Comparison of ENCODE assay signal across 8 cellular contexts in the genomic region with DNA sequence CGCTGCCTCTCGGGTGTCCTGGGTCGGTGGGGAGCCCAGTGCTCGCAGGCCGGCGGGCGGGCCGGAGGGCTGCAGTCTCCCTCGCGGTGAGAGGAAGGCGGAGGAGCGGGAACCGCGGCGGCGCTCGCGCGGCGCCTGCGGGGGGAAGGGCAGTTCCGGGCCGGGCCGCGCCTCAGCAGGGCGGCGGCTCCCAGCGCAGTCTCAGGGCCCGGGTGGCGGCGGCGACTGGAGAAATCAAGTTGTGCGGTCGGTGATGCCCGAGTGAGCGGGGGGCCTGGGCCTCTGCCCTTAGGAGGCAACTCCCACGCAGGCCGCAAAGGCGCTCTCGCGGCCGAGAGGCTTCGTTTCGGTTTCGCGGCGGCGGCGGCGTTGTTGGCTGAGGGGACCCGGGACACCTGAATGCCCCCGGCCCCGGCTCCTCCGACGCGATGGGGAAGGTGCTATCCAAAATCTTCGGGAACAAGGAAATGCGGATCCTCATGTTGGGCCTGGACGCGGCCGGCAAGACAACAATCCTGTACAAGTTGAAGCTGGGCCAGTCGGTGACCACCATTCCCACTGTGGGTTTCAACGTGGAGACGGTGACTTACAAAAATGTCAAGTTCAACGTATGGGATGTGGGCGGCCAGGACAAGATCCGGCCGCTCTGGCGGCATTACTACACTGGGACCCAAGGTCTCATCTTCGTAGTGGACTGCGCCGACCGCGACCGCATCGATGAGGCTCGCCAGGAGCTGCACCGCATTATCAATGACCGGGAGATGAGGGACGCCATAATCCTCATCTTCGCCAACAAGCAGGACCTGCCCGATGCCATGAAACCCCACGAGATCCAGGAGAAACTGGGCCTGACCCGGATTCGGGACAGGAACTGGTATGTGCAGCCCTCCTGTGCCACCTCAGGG. TPM values are rescaled to one million over a fixed set of nuclear protein-coding genes. Genes with fewer than 3 reads are reported as not detected.
A peak's percentile ranks its signal among the peaks of the same experiment; 100 is the strongest.
DNase-seq lines count a peak whose midpoint lies in the region; ATAC-seq and TF ChIP-seq lines count a peak whose summit lies in the region.

No MANE protein-coding gene starts in this region.

- peaks cover 48% of the 10 kb centered on the region for H4K20me1 ChIP-seq in OCI-LY3 (ENCODE audit: insufficient read depth, low read length)

- H3K4me3 ChIP-seq in OCI-LY3 (ENCODE audit: low read length) (peak overlapping the region; percentile 98), gastroesophageal sphincter (peak overlapping the region; percentile 97 to 99), ovary (peak overlapping the region; percentile 100)

- ATAC-seq in HG02943 (IDR thresholded peaks at IDR 0.05; ENCODE audit: low read depth, unreplicated experiment) (peak; percentile 33), gastroesophageal sphincter (peak; percentile 68)

- intact Hi-C loops in activated T-helper 2 cell treated with anti-CD3 and anti-CD28 coated beads, Interferon-gamma antibody, Interleukin-2, Interleukin-4, amounts not matched to agents 10 μg/mL and 5 μg/mL and 100 μg/mL, durations not matched to agents 14 hours and 24 hours and 36 hours (cut with micrococcal nuclease), result loop anchor here (1.0 to 2.0 kb wide), 7 partner anchors 25 to 627 kb away; no protein-coding TSS in a partner anchor
- intact Hi-C loops in ovary (cut with DNase I), result loop anchor here in 3 of 4 donors (2.0 to 10.0 kb wide), 3 partner anchors 109 to 211 kb away; no protein-coding TSS in a partner anchor

- no peak overlapping the region for H2AFZ ChIP-seq in OCI-LY3 (ENCODE audit: low read depth, low read length)

- H3K9me3 ChIP-seq in OCI-LY3 (ENCODE audit: insufficient read depth, low read length) (no peaks in the 10 kb centered on the region), gastroesophageal sphincter (no peaks in the 10 kb centered on the region), ovary (no peaks in the 10 kb centered on the region)

- H3K9me3 Mint-ChIP-seq in activated T-helper 2 cell treated with anti-CD3 and anti-CD28 coated beads, Interferon-gamma antibody, Interleukin-2, Interleukin-4, amounts not matched to agents 10 μg/mL and 5 μg/mL and 100 μg/mL, durations not matched to agents 14 hours and 24 hours and 36 hours, result no peaks in the 10 kb centered on the region
- no peaks in the 10 kb centered on the region for H3K9me3 Mint-ChIP-seq in type B pancreatic cell

- peaks cover 40% of the 10 kb centered on the region for H3K36me3 ChIP-seq in OCI-LY3 (replicated peaks; ENCODE audit: low read depth, low read length)
- no peaks in the 10 kb centered on the region for H3K36me3 ChIP-seq in gastroesophageal sphincter
- no peaks in the 10 kb centered on the region for H3K36me3 ChIP-seq in ovary

- peak overlapping the region; percentile 96 for H3K27ac ChIP-seq in OCI-LY3 (ENCODE audit: low read length)
- peak overlapping the region; percentile 99 to 100 (median 100) for H3K27ac ChIP-seq in gastroesophageal sphincter
- peak overlapping the region; percentile 97 to 99 for H3K27ac ChIP-seq in ovary

- DNase-seq in NCI-H82 (lab: John Stamatoyannopoulos, UW), result peak; percentile 58
- DNase-seq in NCI-H82 treated with DMSO at 0.1 percent for 48 hours (lab: John Stamatoyannopoulos, UW; ENCODE audit: unreplicated experiment), result no peak
- DNase-seq in activated T-helper 2 cell treated with anti-CD3 and anti-CD28 coated beads, Interferon-gamma antibody, Interleukin-2, Interleukin-4, amounts not matched to agents 10 μg/mL and 5 μg/mL and 100 μg/mL, durations not matched to agents 14 hours and 24 hours and 36 hours (ENCODE audit: low spot score), result peak; percentile 77
- DNase-seq in ovary, result peak in 4 of 5 donors; percentile 53 to 76 (median 66)
- DNase-seq in type B pancreatic cell (ENCODE audit: extremely low spot score, unreplicated experiment), result peak; percentile 77

- TF ChIP-seq EP300 in gastroesophageal sphincter (IDR thresholded peaks at IDR 0.05) (no peak), ovary (IDR thresholded peaks at IDR 0.05) (no peak)

- peaks cover 66% of the 10 kb centered on the region for H3K36me3 Mint-ChIP-seq in activated T-helper 2 cell treated with anti-CD3 and anti-CD28 coated beads, Interferon-gamma antibody, Interleukin-2, Interleukin-4, amounts not matched to agents 10 μg/mL and 5 μg/mL and 100 μg/mL, durations not matched to agents 14 hours and 24 hours and 36 hours (ENCODE audit: low read depth)
- H3K36me3 Mint-ChIP-seq in type B pancreatic cell, result peaks cover 42% of the 10 kb centered on the region

- WGBS in gastroesophageal sphincter (ENCODE audit: low coverage in 1 of 2), 2 donors, result 2% methylated on average over 12 of the region's 85 CpGs; no CpG with 5 or more reads in 1 of the 2 donors
- WGBS in ovary, 3 donors, result 0 to 1% (median 0%) methylated on average over 79 to 85 of the region's 85 CpGs

- TF ChIP-seq CTCF in OCI-LY3 (IDR thresholded peaks at IDR 0.05; ENCODE audit: low read depth, low read length), result no peak
- TF ChIP-seq CTCF in gastroesophageal sphincter (IDR thresholded peaks at IDR 0.05), result peak in 1 of 4 experiments; percentile 6
- TF ChIP-seq CTCF in ovary (IDR thresholded peaks at IDR 0.05), result no peak
- no peak for TF ChIP-seq CTCF in type B pancreatic cell (conservative IDR thresholded peaks at IDR 0.05)

- H3K79me2 ChIP-seq in OCI-LY3 (ENCODE audit: low read length), result peaks cover 66% of the 10 kb centered on the region

- no peaks in the 10 kb centered on the region for H3K27me3 Mint-ChIP-seq in activated T-helper 2 cell treated with anti-CD3 and anti-CD28 coated beads, Interferon-gamma antibody, Interleukin-2, Interleukin-4, amounts not matched to agents 10 μg/mL and 5 μg/mL and 100 μg/mL, durations not matched to agents 14 hours and 24 hours and 36 hours (ENCODE audit: low read depth)
- no peaks in the 10 kb centered on the region for H3K27me3 Mint-ChIP-seq in type B pancreatic cell

- peaks cover 32% of the 10 kb centered on the region for H3K4me1 ChIP-seq in OCI-LY3 (ENCODE audit: low read length)
- H3K4me1 ChIP-seq in gastroesophageal sphincter, result peaks cover 0 to 57% (median 30%) of the 10 kb centered on the region in 3 donors
- H3K4me1 ChIP-seq in ovary (ENCODE audit: insufficient read depth), result peaks cover 3% of the 10 kb centered on the region

- TF ChIP-seq POLR2A in gastroesophageal sphincter (IDR thresholded peaks at IDR 0.05) (no peak), ovary (IDR thresholded peaks at IDR 0.05) (no peak)

- H3K4me2 ChIP-seq in OCI-LY3 (ENCODE audit: low read length), result peak overlapping the region; percentile 90

- H3K4me1 Mint-ChIP-seq in activated T-helper 2 cell treated with anti-CD3 and anti-CD28 coated beads, Interferon-gamma antibody, Interleukin-2, Interleukin-4, amounts not matched to agents 10 μg/mL and 5 μg/mL and 100 μg/mL, durations not matched to agents 14 hours and 24 hours and 36 hours (ENCODE audit: low read depth), result peaks cover 33% of the 10 kb centered on the region
- H3K4me1 Mint-ChIP-seq in type B pancreatic cell (ENCODE audit: unreplicated experiment), result peaks cover 36% of the 10 kb centered on the region

- no peaks in the 10 kb centered on the region for H3K27me3 ChIP-seq in OCI-LY3 (ENCODE audit: low read depth, low read length)
- no peaks in the 10 kb centered on the region for H3K27me3 ChIP-seq in gastroesophageal sphincter
- no peaks in the 10 kb centered on the region for H3K27me3 ChIP-seq in ovary

- H3K9ac ChIP-seq in OCI-LY3 (ENCODE audit: low read length), result peak overlapping the region; percentile 100

- peak overlapping the region; percentile 99 for H3K27ac Mint-ChIP-seq in activated T-helper 2 cell treated with anti-CD3 and anti-CD28 coated beads, Interferon-gamma antibody, Interleukin-2, Interleukin-4, amounts not matched to agents 10 μg/mL and 5 μg/mL and 100 μg/mL, durations not matched to agents 14 hours and 24 hours and 36 hours
- peak overlapping the region; percentile 99 for H3K27ac Mint-ChIP-seq in type B pancreatic cell

- peak overlapping the region; percentile 99 for H3K4me3 Mint-ChIP-seq in activated T-helper 2 cell treated with anti-CD3 and anti-CD28 coated beads, Interferon-gamma antibody, Interleukin-2, Interleukin-4, amounts not matched to agents 10 μg/mL and 5 μg/mL and 100 μg/mL, durations not matched to agents 14 hours and 24 hours and 36 hours (ENCODE audit: low read depth)
- H3K4me3 Mint-ChIP-seq in type B pancreatic cell, result peak overlapping the region; percentile 98

RNA-seq across cellular contexts. Expression of a gene that starts 0.7 kb away (rescaled TPM):
- total RNA-seq in activated T-helper 2 cell treated with anti-CD3 and anti-CD28 coated beads, Interferon-gamma antibody, Interleukin-2, Interleukin-4, amounts not matched to agents 10 μg/mL and 5 μg/mL and 100 μg/mL, durations not matched to agents 14 hours and 24 hours and 36 hours, result 162 and 165 TPM in 2 replicates
- total RNA-seq in gastroesophageal sphincter (10 to 100 TPM; 43.1 to 59.6 (median 51.3) TPM), ovary (10 to 100 TPM; 19.8 to 39.7 (median 34.9) TPM), type B pancreatic cell (ENCODE audit: low replicate concordance) (86.4 and 184 TPM in 2 replicates)
- 10 to 100 TPM; 20.3 to 34.1 TPM for polyA plus RNA-seq in ovary

RNA-seq across cellular contexts. Expression of a gene that starts 41.0 kb away (rescaled TPM):
- total RNA-seq in activated T-helper 2 cell treated with anti-CD3 and anti-CD28 coated beads, Interferon-gamma antibody, Interleukin-2, Interleukin-4, amounts not matched to agents 10 μg/mL and 5 μg/mL and 100 μg/mL, durations not matched to agents 14 hours and 24 hours and 36 hours, result 75.0 and 81.0 TPM in 2 replicates
- total RNA-seq in gastroesophageal sphincter (10 to 100 TPM; 43.6 to 91.3 (median 68.6) TPM), ovary (10 to 100 TPM; 46.9 to 98.9 (median 72.1) TPM), type B pancreatic cell (ENCODE audit: low replicate concordance) (87.9 and 104 TPM in 2 replicates)
- 10 to 100 TPM; 20.9 to 46.2 TPM for polyA plus RNA-seq in ovary
